In genomic region chr2:260507-261161, GRCh38 we compare ENCODE assay signal across 1 cellular context.
A peak's percentile ranks its signal among the peaks of the same experiment; 100 is the strongest.
TF ChIP-seq lines count a peak whose summit lies in the region.

No MANE protein-coding gene starts in this region.

TF ChIP-seq in HepG2, 621 proteins besides CTCF, POLR2A, EP300 and RAD21 (continued from another document and continues in another):
- TF ChIP-seq ZNF430 (CRISPR knock-in tag; IDR thresholded peaks at IDR 0.05) (peak; percentile 98), KLF9 (CRISPR knock-in tag; IDR thresholded peaks at IDR 0.05; ENCODE audit: low read depth) (peak; percentile 97), JARID2 (CRISPR knock-in tag; IDR thresholded peaks at IDR 0.05; ENCODE audit: insufficient replicate concordance) (peak; percentile 96), ZNF672 (CRISPR knock-in tag; IDR thresholded peaks at IDR 0.05) (no peak), NBN (conservative IDR thresholded peaks at IDR 0.05) (no peak), NKX3-1 (CRISPR knock-in tag; IDR thresholded peaks at IDR 0.05) (peak; percentile 37; the same call in 1 of the 2 replicates), ATF4 (CRISPR knock-in tag; IDR thresholded peaks at IDR 0.05) (peak in 1 of 2 experiments; percentile 91; a peak in 2 of 4 replicates), NFRKB (IDR thresholded peaks at IDR 0.05) (no peak), KDM3A (CRISPR knock-in tag; IDR thresholded peaks at IDR 0.05; ENCODE audit: low read depth) (peak; percentile 100), RBFOX2 (IDR thresholded peaks at IDR 0.05; ENCODE audit: low read depth, low read length) (peak; percentile 45), GLI4 (CRISPR knock-in tag; IDR thresholded peaks at IDR 0.05; ENCODE audit: borderline replicate concordance) (no peak), IRX3 (CRISPR knock-in tag; IDR thresholded peaks at IDR 0.05; ENCODE audit: borderline replicate concordance, low read depth) (peak; percentile 92; the same call in 1 of the 2 replicates), ELF4 (CRISPR knock-in tag; IDR thresholded peaks at IDR 0.05; ENCODE audit: borderline replicate concordance) (peak; percentile 79), SIN3A (IDR thresholded peaks at IDR 0.05; ENCODE audit: borderline replicate concordance, low read depth, low read length) (peak; percentile 93), HES4 (CRISPR knock-in tag; IDR thresholded peaks at IDR 0.05; ENCODE audit: borderline replicate concordance) (0 out of 2 replicates have a peak, but pooled peaks have one; percentile 49), NR2F1 (CRISPR knock-in tag; IDR thresholded peaks at IDR 0.05) (peak; percentile 99), KLF6 (CRISPR knock-in tag; IDR thresholded peaks at IDR 0.05) (peak; percentile 96), ZNF180 (CRISPR knock-in tag; IDR thresholded peaks at IDR 0.05; ENCODE audit: borderline replicate concordance, low read depth) (no peak), RARA (CRISPR knock-in tag; IDR thresholded peaks at IDR 0.05) (peak; percentile 100), ZBTB34 (CRISPR knock-in tag; IDR thresholded peaks at IDR 0.05) (peak; percentile 96), HOMEZ (CRISPR knock-in tag; IDR thresholded peaks at IDR 0.05; ENCODE audit: low read depth) (peak; percentile 96), EED (CRISPR knock-in tag; IDR thresholded peaks at IDR 0.05) (no peak; the same call in 1 of the 2 replicates), MZF1 (CRISPR knock-in tag; IDR thresholded peaks at IDR 0.05; ENCODE audit: borderline replicate concordance) (no peak), JUND (CRISPR knock-in tag; IDR thresholded peaks at IDR 0.05) (peak; percentile 92), TBX3 (IDR thresholded peaks at IDR 0.05; ENCODE audit: borderline replicate concordance) (peak; percentile 95), SRSF1 (optimal IDR thresholded peaks at IDR 0.05; ENCODE audit: low read depth, low read length) (no peak), TRAFD1 (CRISPR knock-in tag; IDR thresholded peaks at IDR 0.05; ENCODE audit: borderline replicate concordance) (no peak; the same call in 1 of the 2 replicates), ZEB1 (IDR thresholded peaks at IDR 0.05; ENCODE audit: insufficient replicate concordance, low read depth) (peak; percentile 90), ZNF607 (CRISPR knock-in tag; IDR thresholded peaks at IDR 0.05; ENCODE audit: borderline replicate concordance) (peak; percentile 96), ZFYVE20 (CRISPR knock-in tag; IDR thresholded peaks at IDR 0.05; ENCODE audit: borderline replicate concordance, low read depth) (no peak), SRY (CRISPR knock-in tag; IDR thresholded peaks at IDR 0.05) (no peak), NFATC3 (CRISPR knock-in tag; IDR thresholded peaks at IDR 0.05) (no peak), PAX8 (CRISPR knock-in tag; IDR thresholded peaks at IDR 0.05; ENCODE audit: borderline replicate concordance) (no peak), RORA (CRISPR knock-in tag; IDR thresholded peaks at IDR 0.05) (peak; percentile 57; the same call in 1 of the 2 replicates), ZNF160 (CRISPR knock-in tag; IDR thresholded peaks at IDR 0.05) (peak; percentile 69; the same call in 1 of the 2 replicates), SIX4 (CRISPR knock-in tag; IDR thresholded peaks at IDR 0.05) (peak; percentile 97), ZNF17 (CRISPR knock-in tag; IDR thresholded peaks at IDR 0.05) (no peak)
- TF ChIP-seq, protein P1, sequence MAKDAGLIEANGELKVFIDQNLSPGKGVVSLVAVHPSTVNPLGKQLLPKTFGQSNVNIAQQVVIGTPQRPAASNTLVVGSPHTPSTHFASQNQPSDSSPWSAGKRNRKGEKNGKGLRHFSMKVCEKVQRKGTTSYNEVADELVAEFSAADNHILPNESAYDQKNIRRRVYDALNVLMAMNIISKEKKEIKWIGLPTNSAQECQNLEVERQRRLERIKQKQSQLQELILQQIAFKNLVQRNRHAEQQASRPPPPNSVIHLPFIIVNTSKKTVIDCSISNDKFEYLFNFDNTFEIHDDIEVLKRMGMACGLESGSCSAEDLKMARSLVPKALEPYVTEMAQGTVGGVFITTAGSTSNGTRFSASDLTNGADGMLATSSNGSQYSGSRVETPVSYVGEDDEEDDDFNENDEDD (CRISPR knock-in tag; IDR thresholded peaks at IDR 0.05; ENCODE audit: borderline replicate concordance) = peak; percentile 71; the same call in 1 of the 2 replicates
- TF ChIP-seq, protein P2, sequence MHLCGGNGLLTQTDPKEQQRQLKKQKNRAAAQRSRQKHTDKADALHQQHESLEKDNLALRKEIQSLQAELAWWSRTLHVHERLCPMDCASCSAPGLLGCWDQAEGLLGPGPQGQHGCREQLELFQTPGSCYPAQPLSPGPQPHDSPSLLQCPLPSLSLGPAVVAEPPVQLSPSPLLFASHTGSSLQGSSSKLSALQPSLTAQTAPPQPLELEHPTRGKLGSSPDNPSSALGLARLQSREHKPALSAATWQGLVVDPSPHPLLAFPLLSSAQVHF (CRISPR knock-in tag; IDR thresholded peaks at IDR 0.05) = peak; percentile 64; the same call in 1 of the 2 replicates
- TF ChIP-seq, protein P3, sequence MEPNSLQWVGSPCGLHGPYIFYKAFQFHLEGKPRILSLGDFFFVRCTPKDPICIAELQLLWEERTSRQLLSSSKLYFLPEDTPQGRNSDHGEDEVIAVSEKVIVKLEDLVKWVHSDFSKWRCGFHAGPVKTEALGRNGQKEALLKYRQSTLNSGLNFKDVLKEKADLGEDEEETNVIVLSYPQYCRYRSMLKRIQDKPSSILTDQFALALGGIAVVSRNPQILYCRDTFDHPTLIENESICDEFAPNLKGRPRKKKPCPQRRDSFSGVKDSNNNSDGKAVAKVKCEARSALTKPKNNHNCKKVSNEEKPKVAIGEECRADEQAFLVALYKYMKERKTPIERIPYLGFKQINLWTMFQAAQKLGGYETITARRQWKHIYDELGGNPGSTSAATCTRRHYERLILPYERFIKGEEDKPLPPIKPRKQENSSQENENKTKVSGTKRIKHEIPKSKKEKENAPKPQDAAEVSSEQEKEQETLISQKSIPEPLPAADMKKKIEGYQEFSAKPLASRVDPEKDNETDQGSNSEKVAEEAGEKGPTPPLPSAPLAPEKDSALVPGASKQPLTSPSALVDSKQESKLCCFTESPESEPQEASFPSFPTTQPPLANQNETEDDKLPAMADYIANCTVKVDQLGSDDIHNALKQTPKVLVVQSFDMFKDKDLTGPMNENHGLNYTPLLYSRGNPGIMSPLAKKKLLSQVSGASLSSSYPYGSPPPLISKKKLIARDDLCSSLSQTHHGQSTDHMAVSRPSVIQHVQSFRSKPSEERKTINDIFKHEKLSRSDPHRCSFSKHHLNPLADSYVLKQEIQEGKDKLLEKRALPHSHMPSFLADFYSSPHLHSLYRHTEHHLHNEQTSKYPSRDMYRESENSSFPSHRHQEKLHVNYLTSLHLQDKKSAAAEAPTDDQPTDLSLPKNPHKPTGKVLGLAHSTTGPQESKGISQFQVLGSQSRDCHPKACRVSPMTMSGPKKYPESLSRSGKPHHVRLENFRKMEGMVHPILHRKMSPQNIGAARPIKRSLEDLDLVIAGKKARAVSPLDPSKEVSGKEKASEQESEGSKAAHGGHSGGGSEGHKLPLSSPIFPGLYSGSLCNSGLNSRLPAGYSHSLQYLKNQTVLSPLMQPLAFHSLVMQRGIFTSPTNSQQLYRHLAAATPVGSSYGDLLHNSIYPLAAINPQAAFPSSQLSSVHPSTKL (CRISPR knock-in tag; IDR thresholded peaks at IDR 0.05) = peak; percentile 100
- TF ChIP-seq, protein P4, sequence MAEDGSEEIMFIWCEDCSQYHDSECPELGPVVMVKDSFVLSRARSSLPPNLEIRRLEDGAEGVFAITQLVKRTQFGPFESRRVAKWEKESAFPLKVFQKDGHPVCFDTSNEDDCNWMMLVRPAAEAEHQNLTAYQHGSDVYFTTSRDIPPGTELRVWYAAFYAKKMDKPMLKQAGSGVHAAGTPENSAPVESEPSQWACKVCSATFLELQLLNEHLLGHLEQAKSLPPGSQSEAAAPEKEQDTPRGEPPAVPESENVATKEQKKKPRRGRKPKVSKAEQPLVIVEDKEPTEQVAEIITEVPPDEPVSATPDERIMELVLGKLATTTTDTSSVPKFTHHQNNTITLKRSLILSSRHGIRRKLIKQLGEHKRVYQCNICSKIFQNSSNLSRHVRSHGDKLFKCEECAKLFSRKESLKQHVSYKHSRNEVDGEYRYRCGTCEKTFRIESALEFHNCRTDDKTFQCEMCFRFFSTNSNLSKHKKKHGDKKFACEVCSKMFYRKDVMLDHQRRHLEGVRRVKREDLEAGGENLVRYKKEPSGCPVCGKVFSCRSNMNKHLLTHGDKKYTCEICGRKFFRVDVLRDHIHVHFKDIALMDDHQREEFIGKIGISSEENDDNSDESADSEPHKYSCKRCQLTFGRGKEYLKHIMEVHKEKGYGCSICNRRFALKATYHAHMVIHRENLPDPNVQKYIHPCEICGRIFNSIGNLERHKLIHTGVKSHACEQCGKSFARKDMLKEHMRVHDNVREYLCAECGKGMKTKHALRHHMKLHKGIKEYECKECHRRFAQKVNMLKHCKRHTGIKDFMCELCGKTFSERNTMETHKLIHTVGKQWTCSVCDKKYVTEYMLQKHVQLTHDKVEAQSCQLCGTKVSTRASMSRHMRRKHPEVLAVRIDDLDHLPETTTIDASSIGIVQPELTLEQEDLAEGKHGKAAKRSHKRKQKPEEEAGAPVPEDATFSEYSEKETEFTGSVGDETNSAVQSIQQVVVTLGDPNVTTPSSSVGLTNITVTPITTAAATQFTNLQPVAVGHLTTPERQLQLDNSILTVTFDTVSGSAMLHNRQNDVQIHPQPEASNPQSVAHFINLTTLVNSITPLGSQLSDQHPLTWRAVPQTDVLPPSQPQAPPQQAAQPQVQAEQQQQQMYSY (CRISPR knock-in tag; IDR thresholded peaks at IDR 0.05) = peak; percentile 11; the same call in 1 of the 2 replicates
